8 cellular contexts compared by ENCODE assay signal in genomic region chrX:153934473-153935325, GRCh38. TPM values are rescaled to one million over a fixed set of nuclear protein-coding genes. Genes with fewer than 3 reads are reported as not detected.
A peak's percentile ranks its signal among the peaks of the same experiment; 100 is the strongest.
DNase-seq lines count a peak whose midpoint lies in the region; ATAC-seq and TF ChIP-seq lines count a peak whose summit lies in the region.

Gene NAA10 (minus strand): TSS chrX:153935037. CDS start chrX:153934904, 133 bp downstream.

- intact Hi-C loops in ovary (cut with DNase I), result no loop called here

- H3K4me2 ChIP-seq in Karpas-422 (ENCODE audit: low read depth, low read length, poor library complexity, severe bottlenecking), result peak within 1 kb of the TSS; percentile 82
- peak within 1 kb of the TSS; percentile 98 for H3K4me2 ChIP-seq in SK-N-SH

- H3K9me2 ChIP-seq in Karpas-422 (replicated peaks; ENCODE audit: insufficient read depth, low read length) (no peaks in the 10 kb centered on the region), SK-N-SH (no peaks in the 10 kb centered on the region)

- TF ChIP-seq EP300 in SK-N-SH (IDR thresholded peaks at IDR 0.05; ENCODE audit: borderline replicate concordance in 1 of 2, low read depth in 1 of 2, low read length in 1 of 2), result no peak
- no peak for TF ChIP-seq EP300 in ovary (IDR thresholded peaks at IDR 0.05)

- CTCF ChIA-PET in SK-N-SH (lab: Yijun Ruan, JAX), result interaction anchor here (1.3 to 16.7 kb wide), 4 partner anchors 11 to 171 kb away, joined by 3 to 271 read pairs (median 18); partner anchors contain the start of genes PLXNB3 and RENBP

- peak within 1 kb of the TSS; percentile 66 for H3K27ac ChIP-seq in Karpas-422 (ENCODE audit: low read length)
- H3K27ac ChIP-seq in SK-N-SH (ENCODE audit: low read depth in 2 of 2, low read length in 1 of 2), result peak within 1 kb of the TSS; percentile 25 to 47; a peak in 2 of 4 replicates
- peak within 1 kb of the TSS; percentile 53 for H3K27ac ChIP-seq in cardiac muscle cell
- peak within 1 kb of the TSS in 1 of 2 donors; percentile 38 for H3K27ac ChIP-seq in ovary

- H3K4me1 ChIP-seq in Karpas-422 (ENCODE audit: low read length), result peaks cover 20% of the 10 kb centered on the region
- H3K4me1 ChIP-seq in SK-N-SH (ENCODE audit: control insufficient read depth in 1 of 2, insufficient read depth in 2 of 2, low read depth in 1 of 2, low read length in 1 of 2), result peaks cover 10 to 14% of the 10 kb centered on the region in 2 experiments; a peak in 2 of 4 replicates
- peaks cover 9% of the 10 kb centered on the region for H3K4me1 ChIP-seq in adipocyte (ENCODE audit: control insufficient read depth, insufficient read depth, low read length)
- no peaks in the 10 kb centered on the region for H3K4me1 ChIP-seq in cardiac muscle cell (ENCODE audit: low read depth)
- H3K4me1 ChIP-seq in ovary (ENCODE audit: insufficient read depth), result peaks cover 7% of the 10 kb centered on the region

- WGBS in SK-N-SH (ENCODE audit: low lambda C conversion rate), result 0% methylated on average over 2 of the region's 113 CpGs
- WGBS in ovary, 3 donors, result 6 to 37% (median 16%) methylated on average over 19 to 107 of the region's 113 CpGs

- DNase-seq in G401 (ENCODE audit: low spot score), result peak; percentile 76
- DNase-seq in Karpas-422, result peak; percentile 89
- DNase-seq in SK-N-SH, result peak; percentile 98
- DNase-seq in adipocyte (ENCODE audit: low read depth), result peak; percentile 87
- DNase-seq in cardiac muscle cell (ENCODE audit: low read depth in 1 of 2, low spot score in 1 of 2), result peak; percentile 77 to 84
- DNase-seq in ovary, result peak; percentile 72 to 86 (median 82)
- no peak for DNase-seq in NCI-H1694 treated with DMSO at 0.1 percent for 48 hours (lab: John Stamatoyannopoulos, UW)

- TF ChIP-seq RAD21 in SK-N-SH (IDR thresholded peaks at IDR 0.05; ENCODE audit: low read length), result no peak

- no peaks in the 10 kb centered on the region for H4K20me1 ChIP-seq in Karpas-422 (ENCODE audit: insufficient read depth, low read depth, low read length)
- H4K20me1 ChIP-seq in SK-N-SH (ENCODE audit: insufficient read depth), result peaks cover 25% of the 10 kb centered on the region

- H3K9ac ChIP-seq in Karpas-422 (ENCODE audit: low read length) (peak within 1 kb of the TSS; percentile 93), SK-N-SH (peak within 1 kb of the TSS; percentile 84), adipocyte (ENCODE audit: low read length) (peak within 1 kb of the TSS; percentile 95)

- peak; percentile 81 for ATAC-seq in GM21737 (IDR thresholded peaks at IDR 0.05; ENCODE audit: unreplicated experiment)

- no peaks in the 10 kb centered on the region for H3K9me3 ChIP-seq in Karpas-422 (ENCODE audit: low read length)
- no peaks in the 10 kb centered on the region for H3K9me3 ChIP-seq in SK-N-SH
- no peaks in the 10 kb centered on the region for H3K9me3 ChIP-seq in adipocyte (ENCODE audit: control insufficient read depth, low read length)
- no peaks in the 10 kb centered on the region for H3K9me3 ChIP-seq in cardiac muscle cell (ENCODE audit: low read depth)
- no peaks in the 10 kb centered on the region for H3K9me3 ChIP-seq in ovary

- H2AFZ ChIP-seq in Karpas-422 (ENCODE audit: low read length) (peak within 1 kb of the TSS; percentile 67; the same call in 1 of the 2 replicates), SK-N-SH (ENCODE audit: low read depth) (peak within 1 kb of the TSS; percentile 86; the same call in 1 of the 2 replicates)

- H3F3A ChIP-seq in SK-N-SH (replicated peaks; ENCODE audit: insufficient read depth), result no peaks in the 10 kb centered on the region

- peaks cover 20% of the 10 kb centered on the region for H3K79me2 ChIP-seq in Karpas-422 (ENCODE audit: low read length)
- H3K79me2 ChIP-seq in SK-N-SH (ENCODE audit: insufficient read depth), result peaks cover 35% of the 10 kb centered on the region

- in situ Hi-C loops in G401 (cut with HindIII; ENCODE audit: low sequenced_read_pairs), result no loop called here

- H3K4me3 ChIP-seq in Karpas-422 (ENCODE audit: low read length) (peak within 1 kb of the TSS; percentile 89), SK-N-SH (ENCODE audit: low read depth in 2 of 2, low read length in 1 of 2) (peak within 1 kb of the TSS; percentile 78 to 89), adipocyte (ENCODE audit: low read length) (peak within 1 kb of the TSS; percentile 93), cardiac muscle cell (peak within 1 kb of the TSS; percentile 78), ovary (peak within 1 kb of the TSS; percentile 56)

- TF ChIP-seq POLR2A in ovary (IDR thresholded peaks at IDR 0.05), result no peak

- no peaks in the 10 kb centered on the region for H3K27me3 ChIP-seq in Karpas-422 (ENCODE audit: low read length)
- peaks cover 4% of the 10 kb centered on the region; the same call in 1 of the 2 replicates for H3K27me3 ChIP-seq in SK-N-SH (ENCODE audit: insufficient read depth)
- peaks cover 2% of the 10 kb centered on the region for H3K27me3 ChIP-seq in adipocyte (replicated peaks; ENCODE audit: control insufficient read depth, insufficient read depth, low read length)
- H3K27me3 ChIP-seq in cardiac muscle cell, result no peaks in the 10 kb centered on the region
- H3K27me3 ChIP-seq in ovary, result no peaks in the 10 kb centered on the region

- H3K36me3 ChIP-seq in Karpas-422 (ENCODE audit: insufficient read depth, low read length) (0 out of 2 replicates have a peak, but pooled peaks cover 4% of the 10 kb centered on the region), SK-N-SH (replicated peaks in 1 of 2; ENCODE audit: control insufficient read depth in 1 of 2, insufficient read depth in 2 of 2, low read length in 1 of 2) (peaks cover 12 to 30% of the 10 kb centered on the region in 2 experiments), adipocyte (ENCODE audit: control insufficient read depth, insufficient read depth, low read length, severe bottlenecking) (peaks cover 27% of the 10 kb centered on the region), cardiac muscle cell (no peaks in the 10 kb centered on the region), ovary (no peaks in the 10 kb centered on the region)

- no peak for TF ChIP-seq CTCF in SK-N-SH (IDR thresholded peaks at IDR 0.05)
- TF ChIP-seq CTCF in cardiac muscle cell (IDR thresholded peaks at IDR 0.05; ENCODE audit: low read depth, low read length), result no peak
- no peak for TF ChIP-seq CTCF in ovary (IDR thresholded peaks at IDR 0.05)

- POLR2A ChIA-PET in SK-N-SH (lab: Yijun Ruan, JAX), result interaction anchor here (1.0 to 1.4 kb wide), 6 partner anchors 10 to 133 kb away, joined by 3 to 6 read pairs (median 3); no protein-coding TSS in a partner anchor

TF ChIP-seq in SK-N-SH, 30 proteins besides CTCF, POLR2A, EP300 and RAD21:
- TF ChIP-seq EZH2phosphoT487 (IDR thresholded peaks at IDR 0.05; ENCODE audit: borderline replicate concordance, low read depth) (no peak), JUND (IDR thresholded peaks at IDR 0.05) (no peak), TCF12 (IDR thresholded peaks at IDR 0.05) (no peak), GABPA (IDR thresholded peaks at IDR 0.05; ENCODE audit: low read depth) (peak; percentile 77), TAF1 (IDR thresholded peaks at IDR 0.05; ENCODE audit: borderline replicate concordance, low read depth, low read length) (no peak), POLR2AphosphoS5 (IDR thresholded peaks at IDR 0.05; ENCODE audit: low read depth, low read length) (0 out of 2 replicates have a peak, but pooled peaks have one; percentile 19), RCOR1 (IDR thresholded peaks at IDR 0.05; ENCODE audit: low read length) (no peak), NRF1 (IDR thresholded peaks at IDR 0.05; ENCODE audit: low read depth, low read length) (peak; percentile 65), SIN3A (IDR thresholded peaks at IDR 0.05; ENCODE audit: borderline replicate concordance, low read depth, low read length) (0 out of 2 replicates have a peak, but pooled peaks have one; percentile 13), NFIC (IDR thresholded peaks at IDR 0.05; ENCODE audit: borderline replicate concordance) (no peak)

RNA-seq across cellular contexts. Expression of gene NAA10, which starts in this region (rescaled TPM):
- total RNA-seq in G401 (2014; rRNA removed; shearing (Covaris generic)), result 136 and 159 TPM in 2 replicates
- total RNA-seq in Karpas-422 (2014; rRNA removed; shearing (Covaris generic); ENCODE audit: low replicate concordance), result 103 and 144 TPM in 2 replicates
- polyA plus RNA-seq in SK-N-SH (2012; rRNA removed), result 192 and 229 TPM in 2 replicates
- 193 and 253 TPM in 2 replicates for polyA plus RNA-seq in SK-N-SH (2012; cell fraction: cytosol; rRNA removed)
- 502 and 579 TPM in 2 replicates for polyA plus RNA-seq in SK-N-SH (2012; cell fraction: nucleus; rRNA removed)
- 90.1 and 127 TPM in 2 replicates for total RNA-seq in cardiac muscle cell
- polyA plus RNA-seq in cardiac muscle cell, result 163 and 186 TPM in 2 replicates
- 10 to 100 TPM; 36.7 to 95.5 (median 64.2) TPM for total RNA-seq in ovary
- polyA plus RNA-seq in ovary, result 10 to 100 TPM; 64.9 to 87.3 TPM
